Comparison of ENCODE assay signal across 11 cellular contexts in genomic region chr22:49923445-49923844, GRCh38. TPM values are rescaled to one million over a fixed set of nuclear protein-coding genes. Genes with fewer than 3 reads are reported as not detected.
A peak's percentile ranks its signal among the peaks of the same experiment; 100 is the strongest.
DNase-seq lines count a peak whose midpoint lies in the region; ATAC-seq and TF ChIP-seq lines count a peak whose summit lies in the region.
"Had no signal": no experiment of that assay in that cellular context is flagged by ENCODE, and none has a peak within 500 bp of the region (broad histone marks: within the 10 kb centered on the region; RNA-seq: fewer than 3 reads in every experiment).

No MANE protein-coding gene starts in this region.

- H3K27me3 Mint-ChIP-seq in neural crest cell (ENCODE audit: low read depth) = no peaks in the 10 kb centered on the region

- DNase-seq in activated CD4-positive, alpha-beta T cell treated with anti-CD3 and anti-CD28 coated beads for 48 hours = peak; percentile 53
- DNase-seq in activated CD4-positive, alpha-beta T cell treated with anti-CD3 and anti-CD28 coated beads for 1 hour = no peak
- peak; percentile 46 for DNase-seq in Jurkat, Clone E6-1 (ENCODE audit: low read depth, low spot score)
- DNase-seq in astrocyte of the cerebellum (ENCODE audit: low read depth) (no peak), neural crest cell (ENCODE audit: low read depth, low spot score) (no peak), epidermal melanocyte (ENCODE audit: insufficient read length, low spot score) (no peak), tibial artery (no peak)
- DNase-seq: Karpas-422, SJCRH30 had no signal

- peaks cover 0 to 16% (median 8%) of the 10 kb centered on the region in 4 donors for H3K4me1 ChIP-seq in tibial artery
- H3K4me1 ChIP-seq: SJCRH30 had no signal

- H3K27ac ChIP-seq in tibial artery = no peak overlapping the region
- H3K27ac ChIP-seq: adrenal gland, SJCRH30 had no signal

- peak overlapping the region; percentile 54 for H3K4me3 Mint-ChIP-seq in neural crest cell

- H3K27me3 ChIP-seq in tibial artery = peaks cover 0 to 2% of the 10 kb centered on the region in 2 donors
- H3K27me3 ChIP-seq: adrenal gland, SJCRH30 had no signal

- peak overlapping the region; percentile 43 for H3K27ac Mint-ChIP-seq in neural crest cell (ENCODE audit: unreplicated experiment)

- in situ Hi-C loops in astrocyte of the cerebellum (cut with HindIII; ENCODE audit: low sequenced_read_pairs) = loop anchor here (25.0 kb wide), 1 partner anchor 136 kb away; no protein-coding TSS in a partner anchor

- H3K9me3 Mint-ChIP-seq in neural crest cell = no peaks in the 10 kb centered on the region

- peaks cover 32% of the 10 kb centered on the region for H3K4me1 Mint-ChIP-seq in neural crest cell

- no peaks in the 10 kb centered on the region for H3K9me3 ChIP-seq in tibial artery
- H3K9me3 ChIP-seq: adrenal gland, SJCRH30 had no signal

- ATAC-seq in GM21423 (IDR thresholded peaks at IDR 0.05; ENCODE audit: unreplicated experiment) = no peak

- TF ChIP-seq CTCF in astrocyte of the cerebellum (IDR thresholded peaks at IDR 0.05; ENCODE audit: low read depth, low read length, missing control alignments) = peak; percentile 9
- TF ChIP-seq CTCF in neural crest cell (conservative IDR thresholded peaks at IDR 0.05) = no peak
- TF ChIP-seq CTCF in tibial artery (IDR thresholded peaks at IDR 0.05) = no peak

- intact Hi-C loops in tibial artery (cut with DNase I; ENCODE audit: low total_unique reads) = no loop called here

- H3K36me3 Mint-ChIP-seq in neural crest cell (ENCODE audit: low read depth) = no peaks in the 10 kb centered on the region

- no peak overlapping the region for H3K4me3 ChIP-seq in Jurkat, Clone E6-1 (ENCODE audit: low read length)
- no peak overlapping the region for H3K4me3 ChIP-seq in astrocyte of the cerebellum (ENCODE audit: low read depth, low read length)
- no peak overlapping the region for H3K4me3 ChIP-seq in tibial artery
- H3K4me3 ChIP-seq: adrenal gland, SJCRH30 had no signal

- peaks cover 6 to 57% (median 28%) of the 10 kb centered on the region in 3 donors for H3K36me3 ChIP-seq in tibial artery
- H3K36me3 ChIP-seq: SJCRH30 had no signal

RNA-seq across cellular contexts. Expression of gene CRELD2, which starts 5.0 kb away (rescaled TPM):
- 52.0 TPM for polyA plus RNA-seq in Jurkat, Clone E6-1 (2012; ENCODE audit: insufficient read depth, insufficient read length)
- total RNA-seq in neural crest cell = 39.6 and 43.8 TPM in 2 replicates

RNA-seq across cellular contexts. Expression of gene ALG12, which starts 5.2 kb away (rescaled TPM):
- polyA plus RNA-seq in Jurkat, Clone E6-1 (2012; ENCODE audit: insufficient read depth, insufficient read length) = 40.5 TPM
- total RNA-seq in neural crest cell = 21.2 and 24.7 TPM in 2 replicates

RNA-seq across cellular contexts. Expression of gene PIM3, which starts 37.1 kb away (rescaled TPM):
- 77.7 TPM for polyA plus RNA-seq in Jurkat, Clone E6-1 (2012; ENCODE audit: insufficient read depth, insufficient read length)
- total RNA-seq in neural crest cell = 29.9 and 31.0 TPM in 2 replicates

Comparison
In these comparisons a context has a peak if more than half of its experiments do, and no peak if none do; other contexts are left out.
1. DNase-seq: peak in activated CD4-positive, alpha-beta T cell treated with anti-CD3 and anti-CD28 coated beads for 48 hours (single experiment) and Jurkat, Clone E6-1 (single experiment); none in activated CD4-positive, alpha-beta T cell treated with anti-CD3 and anti-CD28 coated beads for 1 hour (single experiment), astrocyte of the cerebellum (single experiment), neural crest cell (single experiment), epidermal melanocyte (single experiment) and tibial artery (0 of 2).